Comparison of ENCODE assay signal across 24 cellular contexts in the genomic region with DNA sequence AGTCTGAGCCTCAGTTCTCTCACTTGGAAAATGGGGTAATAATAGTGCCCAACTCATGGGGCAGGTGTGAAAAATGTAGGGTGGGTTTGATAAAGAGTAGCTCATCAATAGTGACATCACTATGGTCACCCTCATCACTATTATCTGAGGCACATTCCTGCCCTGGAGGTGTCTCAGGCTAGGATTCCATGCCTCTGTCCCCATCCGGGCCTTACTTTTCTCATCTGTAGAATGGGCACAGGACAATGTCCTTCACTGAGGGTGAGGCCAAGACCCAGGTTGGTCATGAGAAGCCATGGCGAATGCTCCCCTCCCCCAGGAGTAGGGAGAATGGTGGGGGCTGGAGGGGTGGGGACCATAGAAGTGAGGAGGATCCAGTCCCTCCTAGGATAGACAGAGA. TPM values are rescaled to one million over a fixed set of nuclear protein-coding genes. Genes with fewer than 3 reads are reported as not detected.
A peak's percentile ranks its signal among the peaks of the same experiment; 100 is the strongest.
DNase-seq lines count a peak whose midpoint lies in the region; FAIRE-seq and TF ChIP-seq lines count a peak whose summit lies in the region.
"Had no signal": no experiment of that assay in that cellular context is flagged by ENCODE, and none has a peak within 500 bp of the region (broad histone marks: within the 10 kb centered on the region; RNA-seq: fewer than 3 reads in every experiment).

No MANE protein-coding gene starts in this region.

- H3K36me3 ChIP-seq in H1 (ENCODE audit: control insufficient read depth in 2 of 4, insufficient read depth in 4 of 4, low read length in 3 of 4), result no peaks in the 10 kb centered on the region
- H3K36me3 ChIP-seq in liver (ENCODE audit: control insufficient read depth in 4 of 4, insufficient read depth in 3 of 4, low read depth in 1 of 4, low read length in 3 of 4), result no peaks in the 10 kb centered on the region
- H3K36me3 ChIP-seq in neuronal stem cell (replicated peaks in 1 of 2; ENCODE audit: control insufficient read depth in 2 of 2, insufficient read depth in 2 of 2, low read length in 2 of 2), result no peaks in the 10 kb centered on the region
- H3K36me3 ChIP-seq: BLaER1 treated with 17β-estradiol and CSF1 and Interleukin-3, amounts not matched to agents 10 nM and 100 nM had no signal

- H2BK15ac ChIP-seq in H1 (ENCODE audit: low read length) (0 out of 2 replicates have a peak overlapping the region, but pooled peaks have one; percentile 19), neuronal stem cell (ENCODE audit: low read length) (no peak overlapping the region), H9 (ENCODE audit: low read depth, low read length) (no peak overlapping the region)

- H3K23me2 ChIP-seq in H1 (ENCODE audit: low read depth, low read length) (no peaks in the 10 kb centered on the region), H9 (ENCODE audit: insufficient read length, low read depth, low read length, poor library complexity, severe bottlenecking) (no peaks in the 10 kb centered on the region)

- FAIRE-seq in H1 (lab: Jason Lieb, UNC), result no peak
- FAIRE-seq: A204.1, D721Med, G401.6, GM12891, GM19239 had no signal

- H3K79me2 ChIP-seq in H1 (ENCODE audit: control insufficient read depth in 1 of 2, insufficient read depth in 2 of 2, low read length in 2 of 2) (no peaks in the 10 kb centered on the region), H9 (ENCODE audit: insufficient read depth, low read length) (no peaks in the 10 kb centered on the region)

- H3K4me1 Mint-ChIP-seq in H9, result peaks cover 15 to 26% of the 10 kb centered on the region in 2 experiments

- H4K20me1 ChIP-seq in H1 (replicated peaks in 1 of 2; ENCODE audit: control insufficient read depth in 1 of 2, insufficient read depth in 2 of 2, low read length in 2 of 2) (peaks cover 0 to 2% of the 10 kb centered on the region in 2 experiments), H9 (ENCODE audit: control insufficient read depth, insufficient read depth, insufficient read length) (no peaks in the 10 kb centered on the region)

- TF ChIP-seq RAD21 in H1 (IDR thresholded peaks at IDR 0.05 in 1 of 2, conservative IDR thresholded peaks at IDR 0.05 in 1 of 2; ENCODE audit: low read depth in 2 of 2, low read length in 2 of 2), result no peak
- TF ChIP-seq RAD21 in liver (IDR thresholded peaks at IDR 0.05), result no peak

- peaks cover 11% of the 10 kb centered on the region for H3K27me3 Mint-ChIP-seq in H9 (ENCODE audit: low read depth)

- TF ChIP-seq CTCF in H1 (IDR thresholded peaks at IDR 0.05; ENCODE audit: control extremely low read depth in 1 of 3, insufficient read depth in 1 of 3, low read depth in 1 of 3, low read length in 3 of 3) (no peak), liver (IDR thresholded peaks at IDR 0.05; ENCODE audit: low read depth, low read length, missing input control) (no peak), H9 (conservative IDR thresholded peaks at IDR 0.05) (no peak)

- CTCF ChIA-PET in H1 (lab: Charles Lee; ENCODE audit: partially characterized antibody), result interaction anchor here (0.6 to 10.9 kb wide), 13 partner anchors 13 to 183 kb away, joined by 3 to 141 read pairs (median 7); partner anchors contain the start of gene ALKBH5

- H3K4me3 ChIP-seq in H1 (ENCODE audit: extremely low read depth in 1 of 4, insufficient read depth in 2 of 4, low read depth in 3 of 4, low read length in 4 of 4), result no peak overlapping the region
- H3K4me3 ChIP-seq in liver (ENCODE audit: low read depth in 1 of 3, low read length in 3 of 3), result no peak overlapping the region
- H3K4me3 ChIP-seq in neuronal stem cell (ENCODE audit: low read length in 2 of 2), result no peak overlapping the region
- H3K4me3 ChIP-seq: BLaER1 treated with 17β-estradiol and CSF1 and Interleukin-3, amounts not matched to agents 10 nM and 100 nM had no signal

- H2BK20ac ChIP-seq in H1 (ENCODE audit: low read length), result no peak overlapping the region
- no peak overlapping the region for H2BK20ac ChIP-seq in H9 (ENCODE audit: low read depth, low read length, poor library complexity, severe bottlenecking)

- H2BK120ac ChIP-seq in H1 (replicated peaks; ENCODE audit: low read depth, low read length) (no peak overlapping the region), neuronal stem cell (ENCODE audit: low read depth, low read length) (no peak overlapping the region), H9 (ENCODE audit: low read depth, low read length, poor library complexity, severe bottlenecking) (no peak overlapping the region)

- H4K91ac ChIP-seq in H1 (replicated peaks; ENCODE audit: insufficient read length, low read length) (no peak overlapping the region), neuronal stem cell (ENCODE audit: low read depth, low read length, poor library complexity) (no peak overlapping the region), H9 (ENCODE audit: insufficient read length, low read depth, low read length) (no peak overlapping the region)

- no peak overlapping the region for H2AFZ ChIP-seq in H1 (ENCODE audit: low read length)
- no peak overlapping the region for H2AFZ ChIP-seq in neuronal stem cell (ENCODE audit: low read length)
- no peak overlapping the region for H2AFZ ChIP-seq in H9 (ENCODE audit: low read length)

- POLR2A ChIA-PET in H1 (lab: Charles Lee; ENCODE audit: partially characterized antibody), result interaction anchor here (1.2 to 2.9 kb wide), 4 partner anchors 35 to 62 kb away, joined by 3 to 10 read pairs (median 4); partner anchors contain the start of gene ALKBH5

- DNase-seq in H1 (ENCODE audit: low read depth in 1 of 2, low spot score in 2 of 2) (no peak), neuronal stem cell (ENCODE audit: low spot score) (no peak), AG08395 (ENCODE audit: low spot score) (no peak), H9 (no peak), dermis blood vessel endothelial cell (no peak), HPDE6-E6E7 (ENCODE audit: extremely low spot score) (no peak)
- DNase-seq: 8988T; ACHN; AML-193; Calu3; CD4-positive, alpha-beta T cell; CD8-positive, alpha-beta T cell; DMS79 treated with DMSO at 0.1 percent for 48 hours; GF-D8 had no signal

- no peak for TF ChIP-seq EP300 in H1 (IDR thresholded peaks at IDR 0.05; ENCODE audit: borderline replicate concordance in 1 of 2, low read depth in 2 of 2, low read length in 2 of 2)

- H4K5ac ChIP-seq in H1 (ENCODE audit: insufficient read length, low read depth, low read length) (no peak overlapping the region), H9 (ENCODE audit: insufficient read length, low read depth, low read length) (no peak overlapping the region)

- H3K23ac ChIP-seq in H1 (ENCODE audit: insufficient read length) (no peak overlapping the region), neuronal stem cell (ENCODE audit: low read depth, low read length, poor library complexity) (peak overlapping the region; percentile 5), H9 (ENCODE audit: insufficient read length, low read depth, low read length) (no peak overlapping the region)

- no peak overlapping the region for H3K27ac Mint-ChIP-seq in H9
- H3K27ac Mint-ChIP-seq: B cell; CD4-positive, alpha-beta T cell; CD8-positive, alpha-beta T cell had no signal

- no peak overlapping the region for H3K4me3 Mint-ChIP-seq in H9
- H3K4me3 Mint-ChIP-seq: B cell; CD4-positive, alpha-beta T cell; CD8-positive, alpha-beta T cell had no signal

- H3K14ac ChIP-seq in H1 (ENCODE audit: insufficient read length), result no peak overlapping the region
- H3K14ac ChIP-seq in neuronal stem cell (ENCODE audit: low read length), result no peak overlapping the region
- H3K14ac ChIP-seq in H9 (ENCODE audit: insufficient read depth, low read length), result no peak overlapping the region

- H3T11ph ChIP-seq in H9 (ENCODE audit: low read length), result no peak overlapping the region

- H3K9me3 ChIP-seq in H1 (ENCODE audit: insufficient read depth in 2 of 2, low read depth in 1 of 2, low read length in 1 of 2) (no peaks in the 10 kb centered on the region), liver (ENCODE audit: control insufficient read depth in 4 of 4, low read length in 3 of 4) (no peaks in the 10 kb centered on the region), neuronal stem cell (replicated peaks in 1 of 2; ENCODE audit: control insufficient read depth in 2 of 2, insufficient read depth in 1 of 2, low read depth in 1 of 2, low read length in 2 of 2) (no peaks in the 10 kb centered on the region), H9 (ENCODE audit: control insufficient read depth, low read depth, low read length) (no peaks in the 10 kb centered on the region)
- H3K9me3 ChIP-seq: BLaER1 treated with 17β-estradiol and CSF1 and Interleukin-3, amounts not matched to agents 10 nM and 100 nM; Caco-2 had no signal

- H4K8ac ChIP-seq in H1 (ENCODE audit: extremely low read depth, insufficient read depth, low read length) (no peak overlapping the region), neuronal stem cell (ENCODE audit: low read depth, low read length) (no peak overlapping the region), H9 (replicated peaks; ENCODE audit: insufficient read length, low read depth, low read length) (no peak overlapping the region)

- H3K4me1 ChIP-seq in H1 (replicated peaks in 1 of 4; ENCODE audit: control insufficient read depth in 3 of 4, insufficient read depth in 4 of 4, low read length in 3 of 4) (peaks cover 0 to 16% (median 6%) of the 10 kb centered on the region in 4 experiments; a peak in 5 of 7 replicates), liver (ENCODE audit: control insufficient read depth in 4 of 4, insufficient read depth in 4 of 4, low read length in 3 of 4) (peaks cover 8 to 42% (median 36%) of the 10 kb centered on the region in 4 donors), neuronal stem cell (ENCODE audit: control insufficient read depth in 2 of 2, insufficient read depth in 1 of 2, low read depth in 1 of 2, low read length in 2 of 2) (peaks cover 0 to 2% of the 10 kb centered on the region in 2 donors), H9 (ENCODE audit: insufficient read depth, low read length) (peaks cover 3% of the 10 kb centered on the region; the same call in 1 of the 2 replicates)

- H3K18ac ChIP-seq in H1 (ENCODE audit: extremely low read depth, low read length) (no peak overlapping the region), neuronal stem cell (ENCODE audit: low read length) (no peak overlapping the region), H9 (ENCODE audit: insufficient read length, low read depth, low read length) (no peak overlapping the region)

- no peak overlapping the region for H3K27ac ChIP-seq in H1 (ENCODE audit: low read depth, low read length)
- H3K27ac ChIP-seq in liver (ENCODE audit: low read depth in 1 of 2, low read length in 2 of 2), result peak overlapping the region; percentile 84 to 88
- H3K27ac ChIP-seq in neuronal stem cell (replicated peaks; ENCODE audit: low read length), result no peak overlapping the region
- no peak overlapping the region for H3K27ac ChIP-seq in H9 (ENCODE audit: insufficient read length, low read depth, low read length)
- H3K27ac ChIP-seq: BLaER1 treated with 17β-estradiol and CSF1 and Interleukin-3, amounts not matched to agents 10 nM and 100 nM; C4-2B had no signal

- no peak overlapping the region for H3K9ac ChIP-seq in H1 (replicated peaks in 1 of 4; ENCODE audit: extremely low read depth in 1 of 4, low read depth in 3 of 4, low read length in 3 of 4)
- H3K9ac ChIP-seq in liver (ENCODE audit: low read depth in 1 of 2, low read length in 2 of 2), result no peak overlapping the region
- no peak overlapping the region for H3K9ac ChIP-seq in neuronal stem cell (ENCODE audit: low read depth, low read length, poor library complexity)
- no peak overlapping the region for H3K9ac ChIP-seq in H9 (ENCODE audit: extremely low read depth, insufficient read length, low read length)
- H3K9ac ChIP-seq: BLaER1 treated with 17β-estradiol and CSF1 and Interleukin-3, amounts not matched to agents 10 nM and 100 nM had no signal

- H2AK5ac ChIP-seq in H1 (ENCODE audit: low read depth, low read length), result no peak overlapping the region
- H2AK5ac ChIP-seq in neuronal stem cell (ENCODE audit: low read depth, low read length), result no peak overlapping the region
- no peak overlapping the region for H2AK5ac ChIP-seq in H9 (ENCODE audit: insufficient read length, low read length)

- WGBS in H1 (ENCODE audit: extremely low coverage in 1 of 2, insufficient coverage in 1 of 2, insufficient read length in 1 of 2, insufficient replicate concordance in 2 of 2, low coverage in 1 of 2, low lambda C conversion rate in 2 of 2, missing lambda C conversion rate in 1 of 2), 2 experiments, result 92% methylated on average over 2 of the region's 2 CpGs; no CpG with 5 or more reads in 1 of the 2 experiments
- 96% methylated on average over 2 of the region's 2 CpGs for WGBS in liver
- no CpG with 5 or more reads among the region's 2 CpGs for WGBS in neuronal stem cell (ENCODE audit: extremely low coverage in 2 of 2, insufficient read length in 2 of 2, insufficient replicate concordance in 1 of 2), 2 donors
- no CpG with 5 or more reads among the region's 2 CpGs for WGBS in H9 (ENCODE audit: extremely low coverage, insufficient read length, low lambda C conversion rate)

- no peak overlapping the region for H2BK12ac ChIP-seq in H1 (ENCODE audit: low read depth, low read length)
- no peak overlapping the region for H2BK12ac ChIP-seq in neuronal stem cell (ENCODE audit: low read length)
- no peak overlapping the region for H2BK12ac ChIP-seq in H9 (ENCODE audit: insufficient read length, low read depth, low read length)

- H3K4me2 ChIP-seq in H1 (ENCODE audit: insufficient read depth in 1 of 2, low read depth in 2 of 2, low read length in 2 of 2) (no peak overlapping the region), neuronal stem cell (ENCODE audit: insufficient read depth, low read length, poor library complexity, severe bottlenecking) (no peak overlapping the region), H9 (ENCODE audit: insufficient read depth, insufficient read length, low read length) (no peak overlapping the region)
- H3K4me2 ChIP-seq: BLaER1 treated with 17β-estradiol and CSF1 and Interleukin-3, amounts not matched to agents 10 nM and 100 nM had no signal

- no peak for TF ChIP-seq POLR2A in H1 (IDR thresholded peaks at IDR 0.05; ENCODE audit: control extremely low read depth in 1 of 2, low read depth in 2 of 2, low read length in 2 of 2)

- H3K79me1 ChIP-seq in H1 (ENCODE audit: low read depth, low read length), result no peaks in the 10 kb centered on the region
- no peaks in the 10 kb centered on the region for H3K79me1 ChIP-seq in neuronal stem cell (ENCODE audit: low read depth, low read length)
- H3K79me1 ChIP-seq in H9 (ENCODE audit: insufficient read depth, low read depth, low read length, poor library complexity, severe bottlenecking), result no peaks in the 10 kb centered on the region

- H3K4ac ChIP-seq in H1 (replicated peaks; ENCODE audit: insufficient read length, low read depth, low read length) (no peak overlapping the region), neuronal stem cell (ENCODE audit: low read length) (no peak overlapping the region), H9 (ENCODE audit: low read depth, low read length) (no peak overlapping the region)

- H3K27me3 ChIP-seq in H1 (replicated peaks in 1 of 4; ENCODE audit: control insufficient read depth in 3 of 4, extremely low read depth in 1 of 4, insufficient read depth in 3 of 4, low read length in 3 of 4) (no peaks in the 10 kb centered on the region; a peak in 2 of 7 replicates), liver (ENCODE audit: control insufficient read depth in 4 of 4, insufficient read depth in 4 of 4, low read length in 3 of 4) (no peaks in the 10 kb centered on the region), neuronal stem cell (ENCODE audit: control insufficient read depth in 3 of 3, insufficient read depth in 3 of 3, low read depth in 1 of 3, low read length in 3 of 3) (peaks cover 0 to 10% (median 0%) of the 10 kb centered on the region in 3 experiments), H9 (ENCODE audit: insufficient read depth, low read length) (no peaks in the 10 kb centered on the region)
- H3K27me3 ChIP-seq: BLaER1 treated with 17β-estradiol and CSF1 and Interleukin-3, amounts not matched to agents 10 nM and 100 nM had no signal

- no peaks in the 10 kb centered on the region for H3K9me3 Mint-ChIP-seq in H9
- H3K9me3 Mint-ChIP-seq: CD4-positive, alpha-beta T cell; CD8-positive, alpha-beta T cell had no signal

- H3K36me3 Mint-ChIP-seq in H9 (ENCODE audit: insufficient read depth in 1 of 3, low read depth in 3 of 3), result no peaks in the 10 kb centered on the region
- H3K36me3 Mint-ChIP-seq: CD8-positive, alpha-beta T cell had no signal

- H2BK5ac ChIP-seq in H1 (ENCODE audit: low read depth, low read length) (no peak overlapping the region), neuronal stem cell (ENCODE audit: low read length) (no peak overlapping the region), H9 (ENCODE audit: insufficient read length, low read length) (no peak overlapping the region)

- H3K56ac ChIP-seq in H1 (replicated peaks; ENCODE audit: insufficient read length, low read depth, low read length) (no peak overlapping the region), H9 (ENCODE audit: insufficient read length, low read depth, low read length) (no peak overlapping the region)

RNA-seq across cellular contexts. Expression of gene MYO15A, which starts 30.5 kb away (rescaled TPM):
- total RNA-seq in H1 (2021; fragmentation: NEBNext Ultra II Directional; extraction: Animal tissue kit (Norgen Biotek cat#: 25700)), result 1.5 and 1.6 TPM in 2 replicates
- polyA plus RNA-seq in H1 (2011; rRNA removed), result 4.2 and 5.5 TPM in 2 replicates
- 5.4 TPM for polyA plus RNA-seq in H1 (2011; cell fraction: cytosol; rRNA removed)
- 22.4 TPM for polyA plus RNA-seq in H1 (2011; cell fraction: nucleus; rRNA removed)
- 2.0 to 4.0 TPM (median 3.2 TPM) in 4 replicates for polyA plus RNA-seq in H1 (2012, experiment 1 of 2)
- 1.1 TPM for polyA plus RNA-seq in H1 (2012, experiment 2 of 2)
- 1.2 TPM for polyA plus RNA-seq in H1 (2013, experiment 1 of 2)
- 0.94 TPM for polyA plus RNA-seq in H1 (2013, experiment 2 of 2)
- polyA minus RNA-seq in H1 (2011; rRNA and poly(A)+ RNA removed), result 1.7 and 3.2 TPM in 2 replicates
- 1.7 TPM for polyA minus RNA-seq in H1 (2011; cell fraction: cytosol; rRNA and poly(A)+ RNA removed)
- polyA minus RNA-seq in H1 (2011; cell fraction: nucleus; rRNA and poly(A)+ RNA removed), result 7.4 TPM
- total RNA-seq in liver, result 1 to 10 TPM in 1 of 2 donors, under 1 TPM in 1; 0.84 to 2.9 TPM
- polyA plus RNA-seq in liver, result 1 to 10 TPM in 1 of 2 donors, under 1 TPM in 1; 0.15 to 1.1 TPM
- polyA plus RNA-seq in neuronal stem cell (2013, experiment 1 of 2), result 1.3 TPM
- 1.4 TPM for polyA plus RNA-seq in neuronal stem cell (2013, experiment 2 of 2)
- total RNA-seq in H9 (2021), result 2.3 and 2.5 TPM in 2 replicates
- under 0.01 and 0.60 TPM in 2 replicates for total RNA-seq in dermis blood vessel endothelial cell
- total RNA-seq: Caco-2 had no signal

RNA-seq across cellular contexts. Expression of gene ALKBH5, which starts 44.5 kb away (rescaled TPM):
- 86.4 and 86.6 TPM in 2 replicates for total RNA-seq in H1 (2021; fragmentation: NEBNext Ultra II Directional; extraction: Animal tissue kit (Norgen Biotek cat#: 25700))
- polyA plus RNA-seq in H1 (2011; rRNA removed), result 63.7 and 66.5 TPM in 2 replicates
- polyA plus RNA-seq in H1 (2011; cell fraction: cytosol; rRNA removed), result 58.7 TPM
- 46.3 TPM for polyA plus RNA-seq in H1 (2011; cell fraction: nucleus; rRNA removed)
- polyA plus RNA-seq in H1 (2012, experiment 1 of 2), result 39.8 to 45.6 TPM (median 42.8 TPM) in 4 replicates
- polyA plus RNA-seq in H1 (2012, experiment 2 of 2), result 74.9 TPM
- polyA plus RNA-seq in H1 (2013, experiment 1 of 2), result 45.3 TPM
- polyA plus RNA-seq in H1 (2013, experiment 2 of 2), result 45.3 TPM
- 74.1 and 101 TPM in 2 replicates for polyA minus RNA-seq in H1 (2011; rRNA and poly(A)+ RNA removed)
- polyA minus RNA-seq in H1 (2011; cell fraction: cytosol; rRNA and poly(A)+ RNA removed), result 76.5 TPM
- 35.4 TPM for polyA minus RNA-seq in H1 (2011; cell fraction: nucleus; rRNA and poly(A)+ RNA removed)
- 10 to 100 TPM; 62.1 to 67.8 TPM for total RNA-seq in liver
- 10 to 100 TPM; 30.5 to 30.6 TPM for polyA plus RNA-seq in liver
- polyA plus RNA-seq in neuronal stem cell (2013, experiment 1 of 2), result 74.3 TPM
- polyA plus RNA-seq in neuronal stem cell (2013, experiment 2 of 2), result 79.4 TPM
- 89.8 and 92.5 TPM in 2 replicates for total RNA-seq in H9 (2021)
- 95.1 and 104 TPM in 2 replicates for total RNA-seq in dermis blood vessel endothelial cell

RNA-seq across cellular contexts. Expression of gene DRG2, which starts 51.3 kb away (rescaled TPM):
- 44.6 and 50.1 TPM in 2 replicates for total RNA-seq in H1 (2021; fragmentation: NEBNext Ultra II Directional; extraction: Animal tissue kit (Norgen Biotek cat#: 25700))
- polyA plus RNA-seq in H1 (2011; rRNA removed) (47.8 and 57.5 TPM in 2 replicates), liver (10 to 100 TPM; 17.0 to 20.2 TPM)
- polyA plus RNA-seq in H1 (2011; cell fraction: cytosol; rRNA removed), result 53.2 TPM
- 84.6 TPM for polyA plus RNA-seq in H1 (2011; cell fraction: nucleus; rRNA removed)
- 45.5 to 54.2 TPM (median 52.2 TPM) in 4 replicates for polyA plus RNA-seq in H1 (2012, experiment 1 of 2)
- 67.7 TPM for polyA plus RNA-seq in H1 (2012, experiment 2 of 2)
- 29.2 TPM for polyA plus RNA-seq in H1 (2013, experiment 1 of 2)
- polyA plus RNA-seq in H1 (2013, experiment 2 of 2), result 27.1 TPM
- 45.4 and 60.9 TPM in 2 replicates for polyA minus RNA-seq in H1 (2011; rRNA and poly(A)+ RNA removed)
- polyA minus RNA-seq in H1 (2011; cell fraction: cytosol; rRNA and poly(A)+ RNA removed), result 29.4 TPM
- 70.4 TPM for polyA minus RNA-seq in H1 (2011; cell fraction: nucleus; rRNA and poly(A)+ RNA removed)
- total RNA-seq in liver (10 to 100 TPM; 10.9 to 24.9 TPM), H9 (2021) (48.5 and 52.0 TPM in 2 replicates), dermis blood vessel endothelial cell (44.5 and 54.1 TPM in 2 replicates)
- 21.8 TPM for polyA plus RNA-seq in neuronal stem cell (2013, experiment 1 of 2)
- polyA plus RNA-seq in neuronal stem cell (2013, experiment 2 of 2), result 20.9 TPM

Comparison
In these comparisons a context has a peak if more than half of its experiments do, and no peak if none do; other contexts are left out.
1. H3K27ac ChIP-seq: peak in liver (2 of 2); none in H1 (single experiment), neuronal stem cell (single experiment) and H9 (single experiment).